ENCODE assay signal across 9 cellular contexts in the genomic region with DNA sequence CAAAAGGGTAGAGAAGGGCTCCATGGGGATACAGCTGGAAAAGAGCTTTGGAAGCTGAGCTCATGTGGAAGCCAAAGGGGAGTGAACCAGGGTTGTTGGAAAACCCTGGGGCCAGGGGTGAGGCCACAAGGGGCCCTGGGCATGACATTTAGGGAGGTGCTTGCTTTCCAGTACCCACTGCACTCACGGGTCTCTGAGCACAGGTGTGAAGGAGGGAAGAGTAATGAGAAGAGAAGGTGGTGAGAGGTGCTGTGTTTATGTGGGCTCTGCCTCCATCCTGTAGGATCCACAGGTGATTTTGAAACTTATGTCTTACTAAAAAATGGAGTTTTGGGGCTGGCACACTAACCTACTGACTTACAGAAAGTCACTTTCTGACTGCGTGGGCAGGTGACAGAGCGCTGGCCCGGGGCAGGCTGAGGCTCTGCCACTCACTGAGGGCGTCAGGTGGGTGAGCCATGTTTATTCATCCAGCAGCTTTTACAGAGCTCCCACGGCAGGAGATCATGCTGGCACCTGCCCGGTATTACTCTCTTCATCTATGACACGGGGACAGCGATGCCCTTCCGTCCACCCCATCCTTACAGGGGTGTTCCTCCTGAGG. TPM values are rescaled to one million over a fixed set of nuclear protein-coding genes. Genes with fewer than 3 reads are reported as not detected.
DNase-seq lines count a peak whose midpoint lies in the region; ATAC-seq and TF ChIP-seq lines count a peak whose summit lies in the region.
"Had no signal": no experiment of that assay in that cellular context is flagged by ENCODE, and none has a peak within 500 bp of the region (broad histone marks: within the 10 kb centered on the region; RNA-seq: fewer than 3 reads in every experiment).

No MANE protein-coding gene starts in this region.

- no peaks in the 10 kb centered on the region for H3K9me3 ChIP-seq in MM.1S (replicated peaks; ENCODE audit: insufficient read depth, low read length)
- H3K9me3 ChIP-seq: pancreas had no signal

- intact Hi-C loops in CD14-positive monocyte (cut with micrococcal nuclease) (no loop called here), activated B cell treated with CpG ODN at 0.5 μM for 24 hours (cut with micrococcal nuclease) (no loop called here), Calu3 (cut with micrococcal nuclease; ENCODE audit: unreplicated experiment) (no loop called here)

- H3K9me3 Mint-ChIP-seq in CD14-positive monocyte (no peaks in the 10 kb centered on the region), activated B cell treated with CpG ODN at 0.5 μM for 24 hours (no peaks in the 10 kb centered on the region), Calu3 (ENCODE audit: low read depth, unreplicated experiment) (no peaks in the 10 kb centered on the region)
- no peaks in the 10 kb centered on the region for H3K9me3 Mint-ChIP-seq in activated naive CD8-positive, alpha-beta T cell treated with anti-CD3 and anti-CD28 coated beads for 36 hours

- no peak for DNase-seq in CD14-positive monocyte (ENCODE audit: low spot score)
- DNase-seq in activated B cell treated with CpG ODN at 0.5 μM for 24 hours, result no peak
- DNase-seq in activated naive CD8-positive, alpha-beta T cell treated with anti-CD3 and anti-CD28 coated beads for 36 hours, result peak; percentile 38
- peak; percentile 54 for DNase-seq in stimulated activated CD4-positive, alpha-beta T cell treated with anti-CD3 and anti-CD28 coated beads, Interleukin-12 subunit alpha, Interleukin-12 subunit beta, amount 100 ng/mL, for 4 hours
- no peak for DNase-seq in MM.1S
- no peak for DNase-seq in amniotic stem cell (lab: John Stamatoyannopoulos, UW)
- no peak for DNase-seq in epidermal melanocyte (ENCODE audit: insufficient read length, low spot score)
- no peak for DNase-seq in Calu3

- H3K79me2 ChIP-seq in MM.1S (ENCODE audit: low read length), result 0 out of 2 replicates have a peak, but pooled peaks cover 3% of the 10 kb centered on the region

- H3K4me1 ChIP-seq in MM.1S (ENCODE audit: low read length), result peaks cover 36% of the 10 kb centered on the region

- no peak for ATAC-seq in activated B cell treated with CpG ODN at 0.5 μM for 24 hours (ENCODE audit: low read depth)

- H3K4me1 Mint-ChIP-seq in CD14-positive monocyte, result peaks cover 74% of the 10 kb centered on the region
- H3K4me1 Mint-ChIP-seq in activated B cell treated with CpG ODN at 0.5 μM for 24 hours, result peaks cover 81% of the 10 kb centered on the region
- H3K4me1 Mint-ChIP-seq in activated naive CD8-positive, alpha-beta T cell treated with anti-CD3 and anti-CD28 coated beads for 36 hours, result peaks cover 86% of the 10 kb centered on the region
- H3K4me1 Mint-ChIP-seq in Calu3 (ENCODE audit: low read depth, unreplicated experiment), result peaks cover 11% of the 10 kb centered on the region

- H3K27me3 Mint-ChIP-seq in CD14-positive monocyte (ENCODE audit: low read depth in 3 of 3), result peaks cover 0 to 2% (median 0%) of the 10 kb centered on the region in 3 donors
- no peaks in the 10 kb centered on the region for H3K27me3 Mint-ChIP-seq in activated B cell treated with CpG ODN at 0.5 μM for 24 hours
- H3K27me3 Mint-ChIP-seq in activated naive CD8-positive, alpha-beta T cell treated with anti-CD3 and anti-CD28 coated beads for 36 hours, result no peaks in the 10 kb centered on the region
- no peaks in the 10 kb centered on the region for H3K27me3 Mint-ChIP-seq in Calu3 (ENCODE audit: unreplicated experiment)

- no peaks in the 10 kb centered on the region for H3K9me2 ChIP-seq in MM.1S (replicated peaks; ENCODE audit: insufficient read depth, low read length)

- TF ChIP-seq CTCF in CD14-positive monocyte (IDR thresholded peaks at IDR 0.05), result no peak
- TF ChIP-seq CTCF in activated B cell treated with CpG ODN at 0.5 μM for 24 hours (IDR thresholded peaks at IDR 0.05), result no peak
- TF ChIP-seq CTCF in MM.1S (IDR thresholded peaks at IDR 0.05; ENCODE audit: low read length), result no peak
- no peak for TF ChIP-seq CTCF in Calu3 (IDR thresholded peaks at IDR 0.05; ENCODE audit: unreplicated experiment)

- H2AFZ ChIP-seq in MM.1S (ENCODE audit: low read length), result no peak overlapping the region

- H3K4me3 Mint-ChIP-seq in CD14-positive monocyte (no peak overlapping the region), activated B cell treated with CpG ODN at 0.5 μM for 24 hours (peak overlapping the region; percentile 20), Calu3 (ENCODE audit: low read depth, unreplicated experiment) (no peak overlapping the region)
- peak overlapping the region; percentile 46 for H3K4me3 Mint-ChIP-seq in activated naive CD8-positive, alpha-beta T cell treated with anti-CD3 and anti-CD28 coated beads for 36 hours

- no peaks in the 10 kb centered on the region for H3K27me3 ChIP-seq in MM.1S (replicated peaks; ENCODE audit: insufficient read depth, low read length)
- H3K27me3 ChIP-seq: pancreas had no signal

- H3K36me3 ChIP-seq in MM.1S (replicated peaks; ENCODE audit: insufficient read depth, low read length), result no peaks in the 10 kb centered on the region
- H3K36me3 ChIP-seq: pancreas had no signal

- H3K4me2 ChIP-seq in MM.1S (ENCODE audit: low read depth, low read length), result no peak overlapping the region

- peak overlapping the region in 5 of 7 donors; percentile 30 to 81 (median 73) for H3K27ac Mint-ChIP-seq in CD14-positive monocyte
- H3K27ac Mint-ChIP-seq in activated B cell treated with CpG ODN at 0.5 μM for 24 hours, result peak overlapping the region; percentile 81
- peak overlapping the region; percentile 99 for H3K27ac Mint-ChIP-seq in activated naive CD8-positive, alpha-beta T cell treated with anti-CD3 and anti-CD28 coated beads for 36 hours
- H3K27ac Mint-ChIP-seq in Calu3 (ENCODE audit: unreplicated experiment), result no peak overlapping the region

- BruUV-seq in Calu3 (replicated peaks; lab: Mats Ljungman, UMichigan), result no TSS peak

- POLR2A ChIA-PET in activated B cell treated with CpG ODN at 0.5 μM for 24 hours (lab: Charles Lee), result interaction anchor here (1.0 to 4.5 kb wide), 3 partner anchors 17 to 52 kb away, joined by 4 to 61 read pairs (median 4); a partner anchor contains a TSS

- peaks cover 14 to 16% of the 10 kb centered on the region in 2 donors for H3K36me3 Mint-ChIP-seq in CD14-positive monocyte
- no peaks in the 10 kb centered on the region for H3K36me3 Mint-ChIP-seq in activated B cell treated with CpG ODN at 0.5 μM for 24 hours (ENCODE audit: low read depth)
- peaks cover 36% of the 10 kb centered on the region for H3K36me3 Mint-ChIP-seq in activated naive CD8-positive, alpha-beta T cell treated with anti-CD3 and anti-CD28 coated beads for 36 hours
- no peaks in the 10 kb centered on the region for H3K36me3 Mint-ChIP-seq in Calu3 (ENCODE audit: insufficient read depth, unreplicated experiment)

- H4K20me1 ChIP-seq in MM.1S (ENCODE audit: insufficient read depth, low read length), result no peaks in the 10 kb centered on the region

- peaks cover 22% of the 10 kb centered on the region for H3F3A ChIP-seq in MM.1S (ENCODE audit: insufficient read depth, low read length)

- H3K4me3 ChIP-seq in MM.1S (ENCODE audit: low read length), result no peak overlapping the region
- H3K4me3 ChIP-seq: pancreas had no signal

- no peak overlapping the region for H3K27ac ChIP-seq in MM.1S (ENCODE audit: low read length)

- CTCF ChIA-PET in activated B cell treated with CpG ODN at 0.5 μM for 24 hours (lab: Charles Lee), result interaction anchor here (4.3 kb wide), 1 partner anchor 20 kb away, joined by 18 read pairs; a partner anchor contains a TSS
- CTCF ChIA-PET in Calu3 (lab: Charles Lee), result interaction anchor here (1.4 kb wide), 1 partner anchor 19 kb away, joined by 3 read pairs; no protein-coding TSS in a partner anchor

- H3K9ac ChIP-seq in MM.1S (ENCODE audit: low read length), result no peak overlapping the region

RNA-seq across cellular contexts. Expression of a gene that starts 18.9 kb away (rescaled TPM):
- polyA plus RNA-seq in CD14-positive monocyte, result 1 to 10 TPM; 1.2 to 4.2 TPM
- total RNA-seq in activated B cell treated with CpG ODN at 0.5 μM for 24 hours (90.1 and 114 TPM in 2 replicates), Calu3 (2022) (3.6 and 4.5 TPM in 2 replicates)
- 10 to 100 TPM; 58.9 to 62.5 TPM for total RNA-seq in activated naive CD8-positive, alpha-beta T cell treated with anti-CD3 and anti-CD28 coated beads for 36 hours

Comparison
In these comparisons a context has a peak if more than half of its experiments do, and no peak if none do; other contexts are left out.
1. DNase-seq: peak in activated naive CD8-positive, alpha-beta T cell treated with anti-CD3 and anti-CD28 coated beads for 36 hours (single experiment) and stimulated activated CD4-positive, alpha-beta T cell treated with anti-CD3 and anti-CD28 coated beads, Interleukin-12 subunit alpha, Interleukin-12 subunit beta, amount 100 ng/mL, for 4 hours (single experiment); none in CD14-positive monocyte (single experiment), activated B cell treated with CpG ODN at 0.5 μM for 24 hours (single experiment), MM.1S (single experiment), amniotic stem cell (single experiment), epidermal melanocyte (single experiment) and Calu3 (single experiment).
2. H3K4me3 Mint-ChIP-seq: peak in activated B cell treated with CpG ODN at 0.5 μM for 24 hours (single experiment) and activated naive CD8-positive, alpha-beta T cell treated with anti-CD3 and anti-CD28 coated beads for 36 hours (single experiment); none in CD14-positive monocyte (0 of 2) and Calu3 (single experiment).
3. RNA of a gene that starts 18.9 kb away (total RNA-seq): 90.1 to 114 TPM in activated B cell treated with CpG ODN at 0.5 μM for 24 hours and 58.9 to 62.5 TPM in activated naive CD8-positive, alpha-beta T cell treated with anti-CD3 and anti-CD28 coated beads for 36 hours; 3.6 to 4.5 TPM in Calu3; every median in the first group is over 10 times any median in the second.